Comparison of ENCODE assay signal across 15 cellular contexts in the genomic region with DNA sequence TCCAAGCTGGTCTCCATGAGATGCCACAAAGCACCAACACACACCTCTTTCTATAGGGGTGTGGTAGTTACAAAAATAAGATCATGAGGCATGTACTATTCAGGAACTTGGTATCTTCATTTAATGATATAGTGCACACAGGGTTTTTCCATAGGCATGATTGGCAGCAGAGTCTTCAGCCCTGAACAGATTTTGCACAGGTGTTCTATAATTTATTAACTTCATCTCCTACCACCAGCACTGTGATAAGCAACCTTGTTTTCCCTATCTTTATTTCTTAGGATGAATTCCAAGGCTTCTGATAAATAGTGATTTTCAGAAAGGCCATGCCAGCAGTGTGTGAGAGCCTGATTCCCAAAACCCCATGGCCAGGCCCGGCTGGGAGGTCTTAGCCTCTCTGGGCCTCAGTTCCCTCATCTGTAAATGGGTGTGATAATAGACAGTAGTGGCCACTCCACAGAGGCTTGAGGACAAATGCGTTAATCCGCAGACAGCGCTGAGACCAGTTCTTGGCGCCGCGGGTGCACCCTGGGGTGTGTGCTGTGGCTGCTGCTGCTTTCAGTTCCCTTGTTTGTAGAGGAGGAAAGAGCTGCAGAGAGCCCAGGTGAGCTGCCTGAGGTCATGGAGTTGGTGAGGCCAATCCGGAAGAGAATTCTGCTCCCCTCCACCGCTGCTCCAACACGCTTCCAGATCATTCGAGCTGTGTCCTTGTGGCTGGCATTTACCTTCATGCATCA. TPM values are rescaled to one million over a fixed set of nuclear protein-coding genes. Genes with fewer than 3 reads are reported as not detected.
DNase-seq lines count a peak whose midpoint lies in the region; ATAC-seq and TF ChIP-seq lines count a peak whose summit lies in the region.
"Had no signal": no experiment of that assay in that cellular context is flagged by ENCODE, and none has a peak within 500 bp of the region (broad histone marks: within the 10 kb centered on the region; RNA-seq: fewer than 3 reads in every experiment).

No MANE protein-coding gene starts in this region.

- H3K4me3 Mint-ChIP-seq in IgD-negative memory B cell = peak overlapping the region in 1 of 4 donors; percentile 71
- H3K4me3 Mint-ChIP-seq: activated naive CD4-positive, alpha-beta T cell treated with anti-CD3 and anti-CD28 coated beads for 36 hours had no signal

- H3K27ac Mint-ChIP-seq in IgD-negative memory B cell = peak overlapping the region in 2 of 3 donors; percentile 14 to 74
- H3K27ac Mint-ChIP-seq: activated naive CD4-positive, alpha-beta T cell treated with anti-CD3 and anti-CD28 coated beads for 36 hours had no signal

- peaks cover 0 to 18% (median 5%) of the 10 kb centered on the region in 4 donors for H3K4me1 ChIP-seq in sigmoid colon
- H3K4me1 ChIP-seq: foreskin keratinocyte had no signal

- H3K9me3 ChIP-seq in sigmoid colon = no peaks in the 10 kb centered on the region

- no peaks in the 10 kb centered on the region for H3K27me3 ChIP-seq in sigmoid colon

- no peaks in the 10 kb centered on the region for H3K36me3 Mint-ChIP-seq in IgD-negative memory B cell

- no peaks in the 10 kb centered on the region for H3K27me3 Mint-ChIP-seq in IgD-negative memory B cell

- H3K9me3 Mint-ChIP-seq in IgD-negative memory B cell = no peaks in the 10 kb centered on the region
- H3K9me3 Mint-ChIP-seq: activated naive CD4-positive, alpha-beta T cell treated with anti-CD3 and anti-CD28 coated beads for 36 hours had no signal

- TF ChIP-seq EP300 in sigmoid colon (IDR thresholded peaks at IDR 0.05) = no peak

- TF ChIP-seq POLR2A in sigmoid colon (IDR thresholded peaks at IDR 0.05) = no peak

- ATAC-seq in GM18517 (IDR thresholded peaks at IDR 0.05; ENCODE audit: unreplicated experiment) (no peak), GM18858 (IDR thresholded peaks at IDR 0.05; ENCODE audit: unreplicated experiment) (no peak), HG03521 (IDR thresholded peaks at IDR 0.05; ENCODE audit: unreplicated experiment) (no peak)
- ATAC-seq: stimulated activated naive CD8-positive, alpha-beta T cell treated with anti-CD3 and anti-CD28 coated beads, Interleukin-15, Interleukin-2, amounts not matched to agents 100 U/mL and 50 U/mL, for 24 hours had no signal

- intact Hi-C loops in sigmoid colon (cut with DNase I) = no loop called here

- no peak overlapping the region for H3K4me3 ChIP-seq in GM12865 (ENCODE audit: low read depth, low read length)
- no peak overlapping the region for H3K4me3 ChIP-seq in sigmoid colon

- 90 to 93% methylated on average over 11 of the region's 11 CpGs for WGBS in sigmoid colon, 2 donors

- peaks cover 9 to 12% (median 9%) of the 10 kb centered on the region in 3 donors for H3K4me1 Mint-ChIP-seq in IgD-negative memory B cell
- H3K4me1 Mint-ChIP-seq: CD14-positive monocyte had no signal

- H3K36me3 ChIP-seq in sigmoid colon = peaks cover 0 to 14% (median 0%) of the 10 kb centered on the region in 4 donors

- TF ChIP-seq CTCF in GM12865 (IDR thresholded peaks at IDR 0.05; ENCODE audit: insufficient read depth, low read depth, low read length, missing control alignments) (no peak), sigmoid colon (IDR thresholded peaks at IDR 0.05) (no peak)

- DNase-seq in GM12865 (ENCODE audit: low read depth) = peak; percentile 23
- no peak for DNase-seq in sigmoid colon
- no peak for DNase-seq in stimulated activated naive CD4-positive, alpha-beta T cell (lab: John Stamatoyannopoulos, UW)
- DNase-seq: activated CD4-positive, alpha-beta T cell treated with anti-CD3 and anti-CD28 coated beads, Interleukin-2, amount 50 U/mL, for 4 hours; activated naive CD4-positive, alpha-beta T cell treated with anti-CD3 and anti-CD28 coated beads for 36 hours; dermis blood vessel endothelial cell; foreskin keratinocyte; stimulated activated naive CD8-positive, alpha-beta T cell treated with anti-CD3 and anti-CD28 coated beads, Interleukin-15, Interleukin-2, amounts not matched to agents 100 U/mL and 50 U/mL, for 24 hours; T-helper 1 cell had no signal

- H3K27ac ChIP-seq in cingulate gyrus (ENCODE audit: low read depth, low read length) (peak overlapping the region; percentile 81), sigmoid colon (peak overlapping the region; percentile 63 to 72 (median 68))
- H3K27ac ChIP-seq: foreskin keratinocyte had no signal

RNA-seq across cellular contexts. Expression of gene DHRS12, which starts 33.1 kb away (rescaled TPM):
- polyA plus RNA-seq in IgD-negative memory B cell = 22.0 TPM
- 10 to 100 TPM; 11.4 to 26.9 (median 14.9) TPM for total RNA-seq in sigmoid colon
- 10 to 100 TPM in 2 of 3 donors, 1 to 10 TPM in 1; 7.4 to 23.4 (median 16.2) TPM for polyA plus RNA-seq in sigmoid colon
